Comparison of ENCODE assay signal across 1 cellular context in genomic region chr17:44014437-44015172, GRCh38.
A peak's percentile ranks its signal among the peaks of the same experiment; 100 is the strongest.
TF ChIP-seq lines count a peak whose summit lies in the region.

Gene TMEM101 (minus strand): TSS chr17:44014963. CDS start chr17:44014952, 11 bp downstream.

TF ChIP-seq in HepG2, 621 proteins besides CTCF, POLR2A, EP300 and RAD21 (continued from another document and continues in another):
- peak; percentile 60; the same call in 1 of the 2 replicates for TF ChIP-seq RERE (CRISPR knock-in tag; IDR thresholded peaks at IDR 0.05; ENCODE audit: low read depth)
- TF ChIP-seq ZNF781 (CRISPR knock-in tag; IDR thresholded peaks at IDR 0.05; ENCODE audit: borderline replicate concordance, not compliant biosample characterization) = peak; percentile 95
- TF ChIP-seq MZF1 (CRISPR knock-in tag; IDR thresholded peaks at IDR 0.05; ENCODE audit: borderline replicate concordance) = peak; percentile 98
- peak; percentile 99 for TF ChIP-seq ZNF350 (CRISPR knock-in tag; IDR thresholded peaks at IDR 0.05; ENCODE audit: borderline replicate concordance, low read depth)
- peak; percentile 96 for TF ChIP-seq ZNF235 (CRISPR knock-in tag; IDR thresholded peaks at IDR 0.05; ENCODE audit: borderline replicate concordance)
- TF ChIP-seq FOXM1 (CRISPR knock-in tag; IDR thresholded peaks at IDR 0.05) = no peak
- TF ChIP-seq ZFP36L1 (CRISPR knock-in tag; IDR thresholded peaks at IDR 0.05) = no peak; the same call in 1 of the 2 replicates
- peak; percentile 82; the same call in 1 of the 2 replicates for TF ChIP-seq ZNF232 (CRISPR knock-in tag; IDR thresholded peaks at IDR 0.05; ENCODE audit: borderline replicate concordance)
- TF ChIP-seq ZFP82 (CRISPR knock-in tag; IDR thresholded peaks at IDR 0.05; ENCODE audit: borderline replicate concordance) = no peak; the same call in 1 of the 2 replicates
- TF ChIP-seq PHF8 (CRISPR knock-in tag; IDR thresholded peaks at IDR 0.05) = peak; percentile 91
- TF ChIP-seq ZNF720 (CRISPR knock-in tag; IDR thresholded peaks at IDR 0.05) = peak; percentile 92; the same call in 1 of the 2 replicates
- TF ChIP-seq RARG (CRISPR knock-in tag; IDR thresholded peaks at IDR 0.05; ENCODE audit: low read depth) = peak; percentile 92; the same call in 1 of the 2 replicates
- TF ChIP-seq JDP2 (CRISPR knock-in tag; IDR thresholded peaks at IDR 0.05; ENCODE audit: borderline replicate concordance) = no peak
- peak; percentile 44; the same call in 1 of the 2 replicates for TF ChIP-seq HHEX (CRISPR knock-in tag; IDR thresholded peaks at IDR 0.05)
- peak; percentile 76; the same call in 1 of the 2 replicates for TF ChIP-seq ZNF138 (CRISPR knock-in tag; IDR thresholded peaks at IDR 0.05; ENCODE audit: low read depth)
- peak; percentile 57; the same call in 1 of the 2 replicates for TF ChIP-seq ZNF644 (CRISPR knock-in tag; IDR thresholded peaks at IDR 0.05; ENCODE audit: low read depth)
- TF ChIP-seq CREBL2 (CRISPR knock-in tag; IDR thresholded peaks at IDR 0.05; ENCODE audit: borderline replicate concordance) = peak; percentile 89; the same call in 1 of the 2 replicates
- no peak for TF ChIP-seq BCLAF1 (IDR thresholded peaks at IDR 0.05)
- TF ChIP-seq CC2D1A (CRISPR knock-in tag; IDR thresholded peaks at IDR 0.05) = no peak
- no peak; the same call in 1 of the 2 replicates for TF ChIP-seq ZSCAN12 (CRISPR knock-in tag; IDR thresholded peaks at IDR 0.05)
- peak; percentile 97 for TF ChIP-seq ZNF614 (CRISPR knock-in tag; IDR thresholded peaks at IDR 0.05; ENCODE audit: borderline replicate concordance)
- no peak for TF ChIP-seq IKZF1 (IDR thresholded peaks at IDR 0.05)
- no peak for TF ChIP-seq HNRNPUL1 (IDR thresholded peaks at IDR 0.05; ENCODE audit: low read depth, low read length)
- TF ChIP-seq PATZ1 (CRISPR knock-in tag; IDR thresholded peaks at IDR 0.05) = peak; percentile 70
- no peak for TF ChIP-seq ZNF180 (CRISPR knock-in tag; IDR thresholded peaks at IDR 0.05; ENCODE audit: borderline replicate concordance, low read depth)
- TF ChIP-seq ZNF777 (CRISPR knock-in tag; IDR thresholded peaks at IDR 0.05) = peak; percentile 25; the same call in 1 of the 2 replicates
- 0 out of 2 replicates have a peak, but pooled peaks have one; percentile 35 for TF ChIP-seq ZNF253 (CRISPR knock-in tag; IDR thresholded peaks at IDR 0.05; ENCODE audit: borderline replicate concordance)
- peak; percentile 90 for TF ChIP-seq ZNF33B (CRISPR knock-in tag; IDR thresholded peaks at IDR 0.05)
- TF ChIP-seq ZNF234 (CRISPR knock-in tag; conservative IDR thresholded peaks at IDR 0.05) = no peak; the same call in 1 of the 2 replicates
- TF ChIP-seq UBTF (CRISPR knock-in tag; IDR thresholded peaks at IDR 0.05) = peak; percentile 82
- peak; percentile 5 for TF ChIP-seq LBX2 (CRISPR knock-in tag; IDR thresholded peaks at IDR 0.05; ENCODE audit: borderline replicate concordance)
- TF ChIP-seq FOXA3 (CRISPR knock-in tag; IDR thresholded peaks at IDR 0.05) = peak; percentile 84
- peak; percentile 54; the same call in 1 of the 2 replicates for TF ChIP-seq ZSCAN22 (CRISPR knock-in tag; IDR thresholded peaks at IDR 0.05)
- TF ChIP-seq CHCHD3 (CRISPR knock-in tag; IDR thresholded peaks at IDR 0.05) = peak; percentile 78
- TF ChIP-seq SUZ12 (IDR thresholded peaks at IDR 0.05; ENCODE audit: low read depth, low read length) = no peak
- TF ChIP-seq AGO2 (optimal IDR thresholded peaks at IDR 0.05; ENCODE audit: low read depth, low read length) = peak; percentile 85
- peak; percentile 79 for TF ChIP-seq HNF4A (CRISPR knock-in tag; IDR thresholded peaks at IDR 0.05)
- no peak for TF ChIP-seq SMARCE1 (IDR thresholded peaks at IDR 0.05; ENCODE audit: borderline replicate concordance)
- no peak for TF ChIP-seq TERF1 (CRISPR knock-in tag; IDR thresholded peaks at IDR 0.05)
- peak; percentile 93; the same call in 1 of the 2 replicates for TF ChIP-seq ZSCAN5A (CRISPR knock-in tag; IDR thresholded peaks at IDR 0.05; ENCODE audit: borderline replicate concordance)
- peak; percentile 91 for TF ChIP-seq ZFX (CRISPR knock-in tag; IDR thresholded peaks at IDR 0.05; ENCODE audit: low read depth)
- TF ChIP-seq ZNF446 (CRISPR knock-in tag; IDR thresholded peaks at IDR 0.05) = no peak
- peak; percentile 96 for TF ChIP-seq ZZZ3 (CRISPR knock-in tag; IDR thresholded peaks at IDR 0.05; ENCODE audit: borderline replicate concordance)
- no peak; the same call in 1 of the 2 replicates for TF ChIP-seq JUND (CRISPR knock-in tag; IDR thresholded peaks at IDR 0.05)
- TF ChIP-seq ZNF263 (CRISPR knock-in tag; IDR thresholded peaks at IDR 0.05) = peak; percentile 49; the same call in 1 of the 2 replicates
- TF ChIP-seq ATF1 (CRISPR knock-in tag; IDR thresholded peaks at IDR 0.05) = peak; percentile 97
- peak; percentile 67 for TF ChIP-seq ESRRA (CRISPR knock-in tag; IDR thresholded peaks at IDR 0.05; ENCODE audit: low read depth)
- TF ChIP-seq ARNTL (CRISPR knock-in tag; IDR thresholded peaks at IDR 0.05) = peak; percentile 84
- TF ChIP-seq ZNF362 (CRISPR knock-in tag; IDR thresholded peaks at IDR 0.05; ENCODE audit: borderline replicate concordance) = peak; percentile 90
